ENCODE assay signal across 1 cellular context in the genomic region with DNA sequence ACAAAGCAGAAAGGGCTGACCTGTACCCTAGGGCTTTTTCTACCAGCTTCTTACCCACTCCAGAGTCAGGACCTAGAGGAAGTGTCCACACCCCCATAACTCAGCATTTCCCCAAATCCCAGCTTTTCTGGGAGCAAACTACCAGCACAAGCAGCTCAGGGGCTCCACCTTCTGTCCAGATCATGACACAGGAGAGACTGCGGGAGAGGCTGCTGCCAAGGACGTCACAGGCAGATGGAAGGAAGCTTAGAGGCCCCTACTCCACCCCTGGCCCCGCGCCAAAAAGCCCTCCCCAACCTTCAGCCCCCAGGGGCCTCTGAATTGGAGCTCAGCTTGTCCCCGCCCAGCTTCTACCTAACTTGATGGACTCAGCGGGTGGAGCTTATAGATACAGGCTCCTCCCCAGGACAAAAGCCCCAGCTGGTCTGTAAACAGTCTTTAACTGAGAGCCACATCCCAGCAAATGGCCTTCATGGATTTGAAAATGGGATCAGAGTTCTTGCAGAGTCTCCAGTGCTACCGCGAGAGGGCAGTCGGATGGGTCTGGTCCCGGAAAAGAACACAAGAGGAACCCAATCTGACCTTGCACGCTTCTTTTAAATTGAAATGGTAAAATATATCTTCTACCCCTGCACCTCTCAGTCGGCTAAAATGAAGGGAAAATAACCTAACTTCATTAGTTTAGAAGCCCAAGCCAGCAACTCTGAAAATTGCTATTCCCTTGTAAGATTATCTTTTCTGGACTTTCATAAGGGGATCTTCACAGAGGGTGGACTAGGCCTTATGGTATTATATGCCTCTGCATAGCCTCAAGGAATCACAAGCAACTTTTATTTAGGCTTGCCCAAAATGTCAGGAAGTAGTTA.
A peak's percentile ranks its signal among the peaks of the same experiment; 100 is the strongest.
TF ChIP-seq lines count a peak whose summit lies in the region.

No MANE protein-coding gene starts in this region.

TF ChIP-seq in K562, 482 proteins besides CTCF, POLR2A, EP300 and RAD21 (continued from another document and continues in another):
- peak; percentile 56 for TF ChIP-seq SPI1 (IDR thresholded peaks at IDR 0.05; ENCODE audit: borderline replicate concordance, low read depth, low read length)
- no peak for TF ChIP-seq ADNP (tag; IDR thresholded peaks at IDR 0.05)
- no peak for TF ChIP-seq SREBF2 (CRISPR knock-in tag; IDR thresholded peaks at IDR 0.05)
- TF ChIP-seq, protein P1, sequence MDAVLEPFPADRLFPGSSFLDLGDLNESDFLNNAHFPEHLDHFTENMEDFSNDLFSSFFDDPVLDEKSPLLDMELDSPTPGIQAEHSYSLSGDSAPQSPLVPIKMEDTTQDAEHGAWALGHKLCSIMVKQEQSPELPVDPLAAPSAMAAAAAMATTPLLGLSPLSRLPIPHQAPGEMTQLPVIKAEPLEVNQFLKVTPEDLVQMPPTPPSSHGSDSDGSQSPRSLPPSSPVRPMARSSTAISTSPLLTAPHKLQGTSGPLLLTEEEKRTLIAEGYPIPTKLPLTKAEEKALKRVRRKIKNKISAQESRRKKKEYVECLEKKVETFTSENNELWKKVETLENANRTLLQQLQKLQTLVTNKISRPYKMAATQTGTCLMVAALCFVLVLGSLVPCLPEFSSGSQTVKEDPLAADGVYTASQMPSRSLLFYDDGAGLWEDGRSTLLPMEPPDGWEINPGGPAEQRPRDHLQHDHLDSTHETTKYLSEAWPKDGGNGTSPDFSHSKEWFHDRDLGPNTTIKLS (IDR thresholded peaks at IDR 0.05; ENCODE audit: borderline replicate concordance, low read depth): no peak; the same call in 1 of the 2 replicates
- no peak; the same call in 1 of the 2 replicates for TF ChIP-seq ATF1 (CRISPR knock-in tag; IDR thresholded peaks at IDR 0.05)
- TF ChIP-seq ATF1 (tag; IDR thresholded peaks at IDR 0.05): peak; percentile 90
- TF ChIP-seq, protein P2, sequence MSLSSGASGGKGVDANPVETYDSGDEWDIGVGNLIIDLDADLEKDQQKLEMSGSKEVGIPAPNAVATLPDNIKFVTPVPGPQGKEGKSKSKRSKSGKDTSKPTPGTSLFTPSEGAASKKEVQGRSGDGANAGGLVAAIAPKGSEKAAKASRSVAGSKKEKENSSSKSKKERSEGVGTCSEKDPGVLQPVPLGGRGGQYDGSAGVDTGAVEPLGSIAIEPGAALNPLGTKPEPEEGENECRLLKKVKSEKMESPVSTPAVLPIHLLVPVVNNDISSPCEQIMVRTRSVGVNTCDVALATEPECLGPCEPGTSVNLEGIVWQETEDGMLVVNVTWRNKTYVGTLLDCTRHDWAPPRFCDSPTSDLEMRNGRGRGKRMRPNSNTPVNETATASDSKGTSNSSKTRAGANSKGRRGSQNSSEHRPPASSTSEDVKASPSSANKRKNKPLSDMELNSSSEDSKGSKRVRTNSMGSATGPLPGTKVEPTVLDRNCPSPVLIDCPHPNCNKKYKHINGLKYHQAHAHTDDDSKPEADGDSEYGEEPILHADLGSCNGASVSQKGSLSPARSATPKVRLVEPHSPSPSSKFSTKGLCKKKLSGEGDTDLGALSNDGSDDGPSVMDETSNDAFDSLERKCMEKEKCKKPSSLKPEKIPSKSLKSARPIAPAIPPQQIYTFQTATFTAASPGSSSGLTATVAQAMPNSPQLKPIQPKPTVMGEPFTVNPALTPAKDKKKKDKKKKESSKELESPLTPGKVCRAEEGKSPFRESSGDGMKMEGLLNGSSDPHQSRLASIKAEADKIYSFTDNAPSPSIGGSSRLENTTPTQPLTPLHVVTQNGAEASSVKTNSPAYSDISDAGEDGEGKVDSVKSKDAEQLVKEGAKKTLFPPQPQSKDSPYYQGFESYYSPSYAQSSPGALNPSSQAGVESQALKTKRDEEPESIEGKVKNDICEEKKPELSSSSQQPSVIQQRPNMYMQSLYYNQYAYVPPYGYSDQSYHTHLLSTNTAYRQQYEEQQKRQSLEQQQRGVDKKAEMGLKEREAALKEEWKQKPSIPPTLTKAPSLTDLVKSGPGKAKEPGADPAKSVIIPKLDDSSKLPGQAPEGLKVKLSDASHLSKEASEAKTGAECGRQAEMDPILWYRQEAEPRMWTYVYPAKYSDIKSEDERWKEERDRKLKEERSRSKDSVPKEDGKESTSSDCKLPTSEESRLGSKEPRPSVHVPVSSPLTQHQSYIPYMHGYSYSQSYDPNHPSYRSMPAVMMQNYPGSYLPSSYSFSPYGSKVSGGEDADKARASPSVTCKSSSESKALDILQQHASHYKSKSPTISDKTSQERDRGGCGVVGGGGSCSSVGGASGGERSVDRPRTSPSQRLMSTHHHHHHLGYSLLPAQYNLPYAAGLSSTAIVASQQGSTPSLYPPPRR (CRISPR knock-in tag; IDR thresholded peaks at IDR 0.05; ENCODE audit: borderline replicate concordance): no peak
- TF ChIP-seq RBBP5 (IDR thresholded peaks at IDR 0.05; ENCODE audit: borderline replicate concordance, insufficient read depth, low read length, poor library complexity, severe bottlenecking): no peak
- TF ChIP-seq, protein P3, sequence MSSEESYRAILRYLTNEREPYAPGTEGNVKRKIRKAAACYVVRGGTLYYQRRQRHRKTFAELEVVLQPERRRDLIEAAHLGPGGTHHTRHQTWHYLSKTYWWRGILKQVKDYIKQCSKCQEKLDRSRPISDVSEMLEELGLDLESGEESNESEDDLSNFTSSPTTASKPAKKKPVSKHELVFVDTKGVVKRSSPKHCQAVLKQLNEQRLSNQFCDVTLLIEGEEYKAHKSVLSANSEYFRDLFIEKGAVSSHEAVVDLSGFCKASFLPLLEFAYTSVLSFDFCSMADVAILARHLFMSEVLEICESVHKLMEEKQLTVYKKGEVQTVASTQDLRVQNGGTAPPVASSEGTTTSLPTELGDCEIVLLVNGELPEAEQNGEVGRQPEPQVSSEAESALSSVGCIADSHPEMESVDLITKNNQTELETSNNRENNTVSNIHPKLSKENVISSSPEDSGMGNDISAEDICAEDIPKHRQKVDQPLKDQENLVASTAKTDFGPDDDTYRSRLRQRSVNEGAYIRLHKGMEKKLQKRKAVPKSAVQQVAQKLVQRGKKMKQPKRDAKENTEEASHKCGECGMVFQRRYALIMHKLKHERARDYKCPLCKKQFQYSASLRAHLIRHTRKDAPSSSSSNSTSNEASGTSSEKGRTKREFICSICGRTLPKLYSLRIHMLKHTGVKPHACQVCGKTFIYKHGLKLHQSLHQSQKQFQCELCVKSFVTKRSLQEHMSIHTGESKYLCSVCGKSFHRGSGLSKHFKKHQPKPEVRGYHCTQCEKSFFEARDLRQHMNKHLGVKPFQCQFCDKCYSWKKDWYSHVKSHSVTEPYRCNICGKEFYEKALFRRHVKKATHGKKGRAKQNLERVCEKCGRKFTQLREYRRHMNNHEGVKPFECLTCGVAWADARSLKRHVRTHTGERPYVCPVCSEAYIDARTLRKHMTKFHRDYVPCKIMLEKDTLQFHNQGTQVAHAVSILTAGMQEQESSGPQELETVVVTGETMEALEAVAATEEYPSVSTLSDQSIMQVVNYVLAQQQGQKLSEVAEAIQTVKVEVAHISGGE (CRISPR knock-in tag; IDR thresholded peaks at IDR 0.05): peak in 1 of 3 experiments; percentile 43; a peak in 1 of 6 replicates
- TF ChIP-seq, protein P4, sequence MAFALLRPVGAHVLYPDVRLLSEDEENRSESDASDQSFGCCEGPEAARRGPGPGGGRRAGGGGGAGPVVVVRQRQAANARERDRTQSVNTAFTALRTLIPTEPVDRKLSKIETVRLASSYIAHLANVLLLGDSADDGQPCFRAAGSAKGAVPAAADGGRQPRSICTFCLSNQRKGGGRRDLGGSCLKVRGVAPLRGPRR (CRISPR knock-in tag; IDR thresholded peaks at IDR 0.05): peak; percentile 61; the same call in 1 of the 2 replicates
- TF ChIP-seq ZBTB17 (CRISPR knock-in tag; IDR thresholded peaks at IDR 0.05): peak; percentile 41; the same call in 1 of the 2 replicates
- no peak for TF ChIP-seq NCOA4 (IDR thresholded peaks at IDR 0.05; ENCODE audit: partially characterized antibody)
- no peak for TF ChIP-seq ELF1 (tag; IDR thresholded peaks at IDR 0.05)
- TF ChIP-seq LARP7 (IDR thresholded peaks at IDR 0.05): no peak
- TF ChIP-seq, protein P5, sequence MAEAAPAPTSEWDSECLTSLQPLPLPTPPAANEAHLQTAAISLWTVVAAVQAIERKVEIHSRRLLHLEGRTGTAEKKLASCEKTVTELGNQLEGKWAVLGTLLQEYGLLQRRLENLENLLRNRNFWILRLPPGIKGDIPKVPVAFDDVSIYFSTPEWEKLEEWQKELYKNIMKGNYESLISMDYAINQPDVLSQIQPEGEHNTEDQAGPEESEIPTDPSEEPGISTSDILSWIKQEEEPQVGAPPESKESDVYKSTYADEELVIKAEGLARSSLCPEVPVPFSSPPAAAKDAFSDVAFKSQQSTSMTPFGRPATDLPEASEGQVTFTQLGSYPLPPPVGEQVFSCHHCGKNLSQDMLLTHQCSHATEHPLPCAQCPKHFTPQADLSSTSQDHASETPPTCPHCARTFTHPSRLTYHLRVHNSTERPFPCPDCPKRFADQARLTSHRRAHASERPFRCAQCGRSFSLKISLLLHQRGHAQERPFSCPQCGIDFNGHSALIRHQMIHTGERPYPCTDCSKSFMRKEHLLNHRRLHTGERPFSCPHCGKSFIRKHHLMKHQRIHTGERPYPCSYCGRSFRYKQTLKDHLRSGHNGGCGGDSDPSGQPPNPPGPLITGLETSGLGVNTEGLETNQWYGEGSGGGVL (CRISPR knock-in tag; IDR thresholded peaks at IDR 0.05): no peak
- TF ChIP-seq, protein P6, sequence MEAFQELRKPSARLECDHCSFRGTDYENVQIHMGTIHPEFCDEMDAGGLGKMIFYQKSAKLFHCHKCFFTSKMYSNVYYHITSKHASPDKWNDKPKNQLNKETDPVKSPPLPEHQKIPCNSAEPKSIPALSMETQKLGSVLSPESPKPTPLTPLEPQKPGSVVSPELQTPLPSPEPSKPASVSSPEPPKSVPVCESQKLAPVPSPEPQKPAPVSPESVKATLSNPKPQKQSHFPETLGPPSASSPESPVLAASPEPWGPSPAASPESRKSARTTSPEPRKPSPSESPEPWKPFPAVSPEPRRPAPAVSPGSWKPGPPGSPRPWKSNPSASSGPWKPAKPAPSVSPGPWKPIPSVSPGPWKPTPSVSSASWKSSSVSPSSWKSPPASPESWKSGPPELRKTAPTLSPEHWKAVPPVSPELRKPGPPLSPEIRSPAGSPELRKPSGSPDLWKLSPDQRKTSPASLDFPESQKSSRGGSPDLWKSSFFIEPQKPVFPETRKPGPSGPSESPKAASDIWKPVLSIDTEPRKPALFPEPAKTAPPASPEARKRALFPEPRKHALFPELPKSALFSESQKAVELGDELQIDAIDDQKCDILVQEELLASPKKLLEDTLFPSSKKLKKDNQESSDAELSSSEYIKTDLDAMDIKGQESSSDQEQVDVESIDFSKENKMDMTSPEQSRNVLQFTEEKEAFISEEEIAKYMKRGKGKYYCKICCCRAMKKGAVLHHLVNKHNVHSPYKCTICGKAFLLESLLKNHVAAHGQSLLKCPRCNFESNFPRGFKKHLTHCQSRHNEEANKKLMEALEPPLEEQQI (IDR thresholded peaks at IDR 0.05): no peak
- no peak for TF ChIP-seq ZNF146 (CRISPR knock-in tag; IDR thresholded peaks at IDR 0.05; ENCODE audit: unreplicated experiment)
- no peak for TF ChIP-seq ZNF12 (CRISPR knock-in tag; IDR thresholded peaks at IDR 0.05)
- peak; percentile 88 for TF ChIP-seq MYNN (IDR thresholded peaks at IDR 0.05)
- TF ChIP-seq MYNN (CRISPR knock-in tag; IDR thresholded peaks at IDR 0.05): no peak
- TF ChIP-seq, protein P7, sequence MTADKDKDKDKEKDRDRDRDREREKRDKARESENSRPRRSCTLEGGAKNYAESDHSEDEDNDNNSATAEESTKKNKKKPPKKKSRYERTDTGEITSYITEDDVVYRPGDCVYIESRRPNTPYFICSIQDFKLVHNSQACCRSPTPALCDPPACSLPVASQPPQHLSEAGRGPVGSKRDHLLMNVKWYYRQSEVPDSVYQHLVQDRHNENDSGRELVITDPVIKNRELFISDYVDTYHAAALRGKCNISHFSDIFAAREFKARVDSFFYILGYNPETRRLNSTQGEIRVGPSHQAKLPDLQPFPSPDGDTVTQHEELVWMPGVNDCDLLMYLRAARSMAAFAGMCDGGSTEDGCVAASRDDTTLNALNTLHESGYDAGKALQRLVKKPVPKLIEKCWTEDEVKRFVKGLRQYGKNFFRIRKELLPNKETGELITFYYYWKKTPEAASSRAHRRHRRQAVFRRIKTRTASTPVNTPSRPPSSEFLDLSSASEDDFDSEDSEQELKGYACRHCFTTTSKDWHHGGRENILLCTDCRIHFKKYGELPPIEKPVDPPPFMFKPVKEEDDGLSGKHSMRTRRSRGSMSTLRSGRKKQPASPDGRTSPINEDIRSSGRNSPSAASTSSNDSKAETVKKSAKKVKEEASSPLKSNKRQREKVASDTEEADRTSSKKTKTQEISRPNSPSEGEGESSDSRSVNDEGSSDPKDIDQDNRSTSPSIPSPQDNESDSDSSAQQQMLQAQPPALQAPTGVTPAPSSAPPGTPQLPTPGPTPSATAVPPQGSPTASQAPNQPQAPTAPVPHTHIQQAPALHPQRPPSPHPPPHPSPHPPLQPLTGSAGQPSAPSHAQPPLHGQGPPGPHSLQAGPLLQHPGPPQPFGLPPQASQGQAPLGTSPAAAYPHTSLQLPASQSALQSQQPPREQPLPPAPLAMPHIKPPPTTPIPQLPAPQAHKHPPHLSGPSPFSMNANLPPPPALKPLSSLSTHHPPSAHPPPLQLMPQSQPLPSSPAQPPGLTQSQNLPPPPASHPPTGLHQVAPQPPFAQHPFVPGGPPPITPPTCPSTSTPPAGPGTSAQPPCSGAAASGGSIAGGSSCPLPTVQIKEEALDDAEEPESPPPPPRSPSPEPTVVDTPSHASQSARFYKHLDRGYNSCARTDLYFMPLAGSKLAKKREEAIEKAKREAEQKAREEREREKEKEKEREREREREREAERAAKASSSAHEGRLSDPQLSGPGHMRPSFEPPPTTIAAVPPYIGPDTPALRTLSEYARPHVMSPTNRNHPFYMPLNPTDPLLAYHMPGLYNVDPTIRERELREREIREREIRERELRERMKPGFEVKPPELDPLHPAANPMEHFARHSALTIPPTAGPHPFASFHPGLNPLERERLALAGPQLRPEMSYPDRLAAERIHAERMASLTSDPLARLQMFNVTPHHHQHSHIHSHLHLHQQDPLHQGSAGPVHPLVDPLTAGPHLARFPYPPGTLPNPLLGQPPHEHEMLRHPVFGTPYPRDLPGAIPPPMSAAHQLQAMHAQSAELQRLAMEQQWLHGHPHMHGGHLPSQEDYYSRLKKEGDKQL (CRISPR knock-in tag; IDR thresholded peaks at IDR 0.05; ENCODE audit: borderline replicate concordance): no peak
- TF ChIP-seq PHF20 (IDR thresholded peaks at IDR 0.05; ENCODE audit: partially characterized antibody): no peak
- no peak for TF ChIP-seq ZNF347 (CRISPR knock-in tag; IDR thresholded peaks at IDR 0.05; ENCODE audit: low read depth)
- TF ChIP-seq SIX5 (IDR thresholded peaks at IDR 0.05; ENCODE audit: borderline replicate concordance in 1 of 2, insufficient read depth in 1 of 2, low read depth in 1 of 2, low read length in 2 of 2): no peak
- no peak for TF ChIP-seq ZNF174 (CRISPR knock-in tag; IDR thresholded peaks at IDR 0.05)
- TF ChIP-seq ASH1L (IDR thresholded peaks at IDR 0.05; ENCODE audit: borderline replicate concordance, low read depth, partially characterized antibody): no peak
- TF ChIP-seq RB1 (IDR thresholded peaks at IDR 0.05; ENCODE audit: low read depth): peak; percentile 43; the same call in 1 of the 2 replicates
- TF ChIP-seq, protein P8, sequence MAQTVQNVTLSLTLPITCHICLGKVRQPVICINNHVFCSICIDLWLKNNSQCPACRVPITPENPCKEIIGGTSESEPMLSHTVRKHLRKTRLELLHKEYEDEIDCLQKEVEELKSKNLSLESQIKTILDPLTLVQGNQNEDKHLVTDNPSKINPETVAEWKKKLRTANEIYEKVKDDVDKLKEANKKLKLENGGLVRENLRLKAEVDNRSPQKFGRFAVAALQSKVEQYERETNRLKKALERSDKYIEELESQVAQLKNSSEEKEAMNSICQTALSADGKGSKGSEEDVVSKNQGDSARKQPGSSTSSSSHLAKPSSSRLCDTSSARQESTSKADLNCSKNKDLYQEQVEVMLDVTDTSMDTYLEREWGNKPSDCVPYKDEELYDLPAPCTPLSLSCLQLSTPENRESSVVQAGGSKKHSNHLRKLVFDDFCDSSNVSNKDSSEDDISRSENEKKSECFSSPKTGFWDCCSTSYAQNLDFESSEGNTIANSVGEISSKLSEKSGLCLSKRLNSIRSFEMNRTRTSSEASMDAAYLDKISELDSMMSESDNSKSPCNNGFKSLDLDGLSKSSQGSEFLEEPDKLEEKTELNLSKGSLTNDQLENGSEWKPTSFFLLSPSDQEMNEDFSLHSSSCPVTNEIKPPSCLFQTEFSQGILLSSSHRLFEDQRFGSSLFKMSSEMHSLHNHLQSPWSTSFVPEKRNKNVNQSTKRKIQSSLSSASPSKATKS (CRISPR knock-in tag; IDR thresholded peaks at IDR 0.05): no peak
